In the genomic region with DNA sequence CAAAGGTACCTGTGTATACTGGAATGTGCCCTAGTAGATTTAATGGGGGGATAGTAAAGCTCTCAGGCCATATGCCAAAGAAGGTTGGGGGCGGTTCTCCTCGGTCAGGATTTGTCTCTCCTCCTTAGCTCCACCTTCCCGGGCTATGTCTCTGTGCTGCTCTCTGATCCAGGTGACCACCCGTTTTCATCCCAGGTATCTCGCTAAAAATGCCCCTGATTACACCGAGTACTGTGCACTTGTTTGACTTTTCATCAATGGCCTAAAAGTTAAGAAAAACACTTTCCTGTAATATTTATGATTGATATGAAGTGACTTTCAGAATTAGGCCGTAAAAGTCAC, we compare ENCODE assay signal across 8 cellular contexts. TPM values are rescaled to one million over a fixed set of nuclear protein-coding genes. Genes with fewer than 3 reads are reported as not detected.
A peak's percentile ranks its signal among the peaks of the same experiment; 100 is the strongest.
DNase-seq lines count a peak whose midpoint lies in the region; ATAC-seq and TF ChIP-seq lines count a peak whose summit lies in the region.

No MANE protein-coding gene starts in this region.

- H3K4me2 ChIP-seq in SK-N-SH: peak overlapping the region; percentile 88
- peak overlapping the region; percentile 96 for H3K4me2 ChIP-seq in OCI-LY1 (ENCODE audit: low read length)
- peak overlapping the region; percentile 99 for H3K4me2 ChIP-seq in neural cell (ENCODE audit: low read length)

- peaks cover 81% of the 10 kb centered on the region for H3K36me3 Mint-ChIP-seq in effector memory CD8-positive, alpha-beta T cell (ENCODE audit: insufficient read depth)

- H4K20me1 ChIP-seq in SK-N-SH (ENCODE audit: insufficient read depth) (no peaks in the 10 kb centered on the region), OCI-LY1 (ENCODE audit: insufficient read depth, low read length) (no peaks in the 10 kb centered on the region), neural cell (ENCODE audit: insufficient read depth) (no peaks in the 10 kb centered on the region)

- H3K27me3 ChIP-seq in SK-N-SH (ENCODE audit: insufficient read depth) (no peaks in the 10 kb centered on the region), OCI-LY1 (ENCODE audit: insufficient read depth, low read length) (no peaks in the 10 kb centered on the region), neural cell (ENCODE audit: insufficient read depth, low read depth, low read length) (no peaks in the 10 kb centered on the region)

- no peaks in the 10 kb centered on the region for H3K27me3 Mint-ChIP-seq in effector memory CD8-positive, alpha-beta T cell

- WGBS in SK-N-SH (ENCODE audit: low lambda C conversion rate): 23% methylated on average over 7 of the region's 7 CpGs

- H3K9me3 ChIP-seq in SK-N-SH: no peaks in the 10 kb centered on the region
- H3K9me3 ChIP-seq in OCI-LY1 (ENCODE audit: low read length): no peaks in the 10 kb centered on the region
- H3K9me3 ChIP-seq in neural cell (ENCODE audit: low read length): no peaks in the 10 kb centered on the region

- peak overlapping the region; percentile 87 to 97 for H3K4me3 Mint-ChIP-seq in effector memory CD8-positive, alpha-beta T cell

- peak overlapping the region; percentile 84 for H3K9ac ChIP-seq in SK-N-SH
- H3K9ac ChIP-seq in OCI-LY1 (ENCODE audit: low read length): peak overlapping the region; percentile 82
- H3K9ac ChIP-seq in neural cell (ENCODE audit: low read length): peak overlapping the region; percentile 91

- CTCF ChIA-PET in SK-N-SH (lab: Yijun Ruan, JAX): interaction anchor here (0.6 to 1.9 kb wide), 2 partner anchors 157 to 1132 kb away, joined by 3 to 5 read pairs; no protein-coding TSS in a partner anchor

- peaks cover 44 to 49% of the 10 kb centered on the region in 2 donors for H3K4me1 Mint-ChIP-seq in effector memory CD8-positive, alpha-beta T cell (ENCODE audit: low read depth in 2 of 2)

- TF ChIP-seq RAD21 in SK-N-SH (IDR thresholded peaks at IDR 0.05; ENCODE audit: low read length): no peak
- no peak for TF ChIP-seq RAD21 in neural cell (conservative IDR thresholded peaks at IDR 0.05)

- H3K4me3 ChIP-seq in SK-N-SH (ENCODE audit: low read depth in 2 of 2, low read length in 1 of 2) (peak overlapping the region; percentile 93 to 99), OCI-LY1 (ENCODE audit: low read depth, low read length, poor library complexity, severe bottlenecking) (peak overlapping the region; percentile 74), neural cell (ENCODE audit: low read length) (peak overlapping the region; percentile 100)

- H3K4me1 ChIP-seq in SK-N-SH (ENCODE audit: control insufficient read depth in 1 of 2, insufficient read depth in 2 of 2, low read depth in 1 of 2, low read length in 1 of 2): peaks cover 0 to 27% of the 10 kb centered on the region in 2 experiments; a peak in 1 of 4 replicates
- H3K4me1 ChIP-seq in OCI-LY1 (ENCODE audit: insufficient read depth, low read length, severe bottlenecking): peaks cover 37% of the 10 kb centered on the region

- no peak for TF ChIP-seq EP300 in SK-N-SH (IDR thresholded peaks at IDR 0.05; ENCODE audit: borderline replicate concordance in 1 of 2, low read depth in 1 of 2, low read length in 1 of 2)
- TF ChIP-seq EP300 in neural cell (conservative IDR thresholded peaks at IDR 0.05; ENCODE audit: poor library complexity, severe bottlenecking): no peak

- no peak overlapping the region; a peak in 1 of 4 replicates for H3K27ac ChIP-seq in SK-N-SH (ENCODE audit: low read depth in 2 of 2, low read length in 1 of 2)
- peak overlapping the region; percentile 89 for H3K27ac ChIP-seq in OCI-LY1 (ENCODE audit: low read depth, low read length, poor library complexity, severe bottlenecking)
- H3K27ac ChIP-seq in neural cell (ENCODE audit: low read length): peak overlapping the region; percentile 76

- POLR2A ChIA-PET in SK-N-SH (lab: Yijun Ruan, JAX): no interaction called here

- H3K9me3 Mint-ChIP-seq in effector memory CD8-positive, alpha-beta T cell: no peaks in the 10 kb centered on the region

- H3K9me2 ChIP-seq in SK-N-SH: no peaks in the 10 kb centered on the region
- H3K9me2 ChIP-seq in OCI-LY1 (ENCODE audit: low read depth, low read length): no peaks in the 10 kb centered on the region
- H3K9me2 ChIP-seq in neural cell (ENCODE audit: insufficient read depth, low read length): no peaks in the 10 kb centered on the region

- no peak for TF ChIP-seq CTCF in SK-N-SH (IDR thresholded peaks at IDR 0.05)
- no peak for TF ChIP-seq CTCF in OCI-LY1 (IDR thresholded peaks at IDR 0.05; ENCODE audit: low read length)
- TF ChIP-seq CTCF in neural cell (IDR thresholded peaks at IDR 0.05; ENCODE audit: poor library complexity, severe bottlenecking): no peak

- DNase-seq in SK-N-SH (peak; percentile 40), cortex of kidney (lab: John Stamatoyannopoulos, UW) (no peak), mesenteric fat pad (ENCODE audit: low spot score) (no peak)
- no peak for DNase-seq in effector memory CD8-positive, alpha-beta T cell

- H3F3A ChIP-seq in SK-N-SH (replicated peaks; ENCODE audit: insufficient read depth) (no peaks in the 10 kb centered on the region), OCI-LY1 (ENCODE audit: insufficient read depth, low read length) (no peaks in the 10 kb centered on the region), neural cell (ENCODE audit: insufficient read depth, low read length, poor library complexity, severe bottlenecking) (peaks cover 5% of the 10 kb centered on the region)

- H2AFZ ChIP-seq in SK-N-SH (ENCODE audit: low read depth) (peak overlapping the region; percentile 97; the same call in 1 of the 2 replicates), OCI-LY1 (ENCODE audit: low read length) (no peak overlapping the region), neural cell (ENCODE audit: low read depth, low read length) (peak overlapping the region; percentile 86)

- H3K36me3 ChIP-seq in SK-N-SH (replicated peaks in 1 of 2; ENCODE audit: control insufficient read depth in 1 of 2, insufficient read depth in 2 of 2, low read length in 1 of 2) (peaks cover 53% of the 10 kb centered on the region in 2 experiments), OCI-LY1 (ENCODE audit: insufficient read depth, low read length) (peaks cover 66% of the 10 kb centered on the region), neural cell (ENCODE audit: insufficient read depth, low read length) (no peaks in the 10 kb centered on the region)

- ATAC-seq in SK-N-SH treated with all-trans-retinoic acid at 6 μM for 48 hours: no peak
- no peak for ATAC-seq in effector memory CD8-positive, alpha-beta T cell (replicated peaks)
- no peak for ATAC-seq in HG03108 (IDR thresholded peaks at IDR 0.05; ENCODE audit: unreplicated experiment)

- peak overlapping the region; percentile 95 to 97 for H3K27ac Mint-ChIP-seq in effector memory CD8-positive, alpha-beta T cell

- H3K79me2 ChIP-seq in SK-N-SH (ENCODE audit: insufficient read depth): peaks cover 58% of the 10 kb centered on the region
- H3K79me2 ChIP-seq in OCI-LY1 (ENCODE audit: insufficient read depth, low read length): peaks cover 18% of the 10 kb centered on the region
- H3K79me2 ChIP-seq in neural cell (replicated peaks; ENCODE audit: insufficient read depth, low read length): peaks cover 22% of the 10 kb centered on the region

TF ChIP-seq in SK-N-SH, 30 proteins besides CTCF, POLR2A, EP300 and RAD21:
- TF ChIP-seq ELF1 (IDR thresholded peaks at IDR 0.05): no peak
- TF ChIP-seq, protein P1, sequence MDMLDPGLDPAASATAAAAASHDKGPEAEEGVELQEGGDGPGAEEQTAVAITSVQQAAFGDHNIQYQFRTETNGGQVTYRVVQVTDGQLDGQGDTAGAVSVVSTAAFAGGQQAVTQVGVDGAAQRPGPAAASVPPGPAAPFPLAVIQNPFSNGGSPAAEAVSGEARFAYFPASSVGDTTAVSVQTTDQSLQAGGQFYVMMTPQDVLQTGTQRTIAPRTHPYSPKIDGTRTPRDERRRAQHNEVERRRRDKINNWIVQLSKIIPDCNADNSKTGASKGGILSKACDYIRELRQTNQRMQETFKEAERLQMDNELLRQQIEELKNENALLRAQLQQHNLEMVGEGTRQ (IDR thresholded peaks at IDR 0.05; ENCODE audit: borderline replicate concordance, low read depth, low read length): no peak

TF ChIP-seq in SK-N-SH treated with all-trans-retinoic acid at 6 μM for 48 hours, 23 proteins besides CTCF, POLR2A, EP300 and RAD21 (continues in another document):
- TF ChIP-seq, protein P2, sequence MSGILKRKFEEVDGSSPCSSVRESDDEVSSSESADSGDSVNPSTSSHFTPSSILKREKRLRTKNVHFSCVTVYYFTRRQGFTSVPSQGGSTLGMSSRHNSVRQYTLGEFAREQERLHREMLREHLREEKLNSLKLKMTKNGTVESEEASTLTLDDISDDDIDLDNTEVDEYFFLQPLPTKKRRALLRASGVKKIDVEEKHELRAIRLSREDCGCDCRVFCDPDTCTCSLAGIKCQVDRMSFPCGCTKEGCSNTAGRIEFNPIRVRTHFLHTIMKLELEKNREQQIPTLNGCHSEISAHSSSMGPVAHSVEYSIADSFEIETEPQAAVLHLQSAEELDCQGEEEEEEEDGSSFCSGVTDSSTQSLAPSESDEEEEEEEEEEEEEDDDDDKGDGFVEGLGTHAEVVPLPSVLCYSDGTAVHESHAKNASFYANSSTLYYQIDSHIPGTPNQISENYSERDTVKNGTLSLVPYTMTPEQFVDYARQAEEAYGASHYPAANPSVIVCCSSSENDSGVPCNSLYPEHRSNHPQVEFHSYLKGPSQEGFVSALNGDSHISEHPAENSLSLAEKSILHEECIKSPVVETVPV (CRISPR knock-in tag; IDR thresholded peaks at IDR 0.05): no peak
- TF ChIP-seq OSR1 (CRISPR knock-in tag; IDR thresholded peaks at IDR 0.05): no peak

TF ChIP-seq in neural cell, 6 proteins besides CTCF, POLR2A, EP300 and RAD21 (continues in another document):
- TF ChIP-seq MXI1 (conservative IDR thresholded peaks at IDR 0.05; ENCODE audit: poor library complexity, severe bottlenecking) (no peak), TAF1 (IDR thresholded peaks at IDR 0.05; ENCODE audit: low read depth) (no peak)

RNA-seq across cellular contexts. Expression of gene NDUFS6, which starts 0.7 kb away (rescaled TPM):
- 142 and 316 TPM in 2 replicates for polyA plus RNA-seq in SK-N-SH (2012; rRNA removed)
- 231 and 263 TPM in 2 replicates for polyA plus RNA-seq in SK-N-SH (2012; cell fraction: cytosol; rRNA removed)
- polyA plus RNA-seq in SK-N-SH (2012; cell fraction: nucleus; rRNA removed): 65.1 and 121 TPM in 2 replicates
- 72.0 and 73.5 TPM in 2 replicates for polyA plus RNA-seq in neural cell
- 30.9 and 49.8 TPM in 2 replicates for polyA minus RNA-seq in neural cell
- total RNA-seq in mesenteric fat pad: 26.4 TPM

RNA-seq across cellular contexts. Expression of gene MRPL36, which starts 2.3 kb away (rescaled TPM):
- polyA plus RNA-seq in SK-N-SH (2012; rRNA removed): 75.5 and 78.4 TPM in 2 replicates
- polyA plus RNA-seq in SK-N-SH (2012; cell fraction: cytosol; rRNA removed): 69.3 and 72.9 TPM in 2 replicates
- 34.4 and 36.3 TPM in 2 replicates for polyA plus RNA-seq in SK-N-SH (2012; cell fraction: nucleus; rRNA removed)
- polyA plus RNA-seq in neural cell: 51.9 and 62.6 TPM in 2 replicates
- polyA minus RNA-seq in neural cell: 23.9 and 31.5 TPM in 2 replicates
- total RNA-seq in mesenteric fat pad: 50.4 TPM

Comparison
In these comparisons a context has a peak if more than half of its experiments do, and no peak if none do; other contexts are left out.
1. H3K27ac ChIP-seq: peak in OCI-LY1 (single experiment) and neural cell (single experiment); none in SK-N-SH (0 of 2).
2. Peak in every context shown above with its lines, with median percentiles within 50 percentile points of each other: H3K4me2 ChIP-seq, H3K4me3 ChIP-seq and H3K9ac ChIP-seq.